2 cellular contexts compared by ENCODE assay signal in the genomic region with DNA sequence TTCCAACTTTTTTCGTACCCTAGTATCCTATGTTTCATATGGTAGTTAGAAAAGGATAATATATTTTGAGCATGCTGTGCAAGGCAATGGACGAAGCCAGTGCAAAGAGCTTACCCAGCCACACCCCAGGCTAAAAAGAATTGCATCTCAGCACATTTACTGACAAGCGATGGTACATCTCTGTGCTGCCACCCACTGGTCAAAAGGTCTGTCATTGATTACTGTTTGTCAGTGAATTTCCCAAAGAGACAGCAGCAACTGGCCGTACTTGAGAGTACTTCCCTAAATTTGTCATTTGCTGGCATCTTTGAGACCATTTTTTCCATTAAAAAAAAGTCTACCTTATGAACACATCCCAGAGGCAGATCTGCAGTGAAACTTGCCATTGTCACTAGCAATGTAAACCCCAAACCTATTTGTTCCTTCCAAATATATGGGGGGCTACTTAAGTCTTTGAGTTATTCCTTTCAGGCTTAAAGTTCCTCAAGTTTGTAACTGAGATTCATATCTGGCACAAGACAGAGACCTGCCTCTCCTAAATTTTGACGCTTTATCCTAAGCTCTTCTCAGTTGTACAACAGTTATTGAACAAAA.
TF ChIP-seq lines count a peak whose summit lies in the region.

No MANE protein-coding gene starts in this region.

TF ChIP-seq in SK-N-SH, 30 proteins besides CTCF, POLR2A, EP300 and RAD21 (continued from another document):
- TF ChIP-seq, protein P1, sequence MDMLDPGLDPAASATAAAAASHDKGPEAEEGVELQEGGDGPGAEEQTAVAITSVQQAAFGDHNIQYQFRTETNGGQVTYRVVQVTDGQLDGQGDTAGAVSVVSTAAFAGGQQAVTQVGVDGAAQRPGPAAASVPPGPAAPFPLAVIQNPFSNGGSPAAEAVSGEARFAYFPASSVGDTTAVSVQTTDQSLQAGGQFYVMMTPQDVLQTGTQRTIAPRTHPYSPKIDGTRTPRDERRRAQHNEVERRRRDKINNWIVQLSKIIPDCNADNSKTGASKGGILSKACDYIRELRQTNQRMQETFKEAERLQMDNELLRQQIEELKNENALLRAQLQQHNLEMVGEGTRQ (IDR thresholded peaks at IDR 0.05; ENCODE audit: borderline replicate concordance, low read depth, low read length), result no peak
- no peak for TF ChIP-seq RFX5 (IDR thresholded peaks at IDR 0.05; ENCODE audit: low read length)
- TF ChIP-seq FOSL2 (IDR thresholded peaks at IDR 0.05; ENCODE audit: borderline replicate concordance, low read depth), result no peak

TF ChIP-seq in SK-N-SH treated with all-trans-retinoic acid at 6 μM for 48 hours, 23 proteins besides CTCF, POLR2A, EP300 and RAD21 (continued from another document):
- TF ChIP-seq, protein P2, sequence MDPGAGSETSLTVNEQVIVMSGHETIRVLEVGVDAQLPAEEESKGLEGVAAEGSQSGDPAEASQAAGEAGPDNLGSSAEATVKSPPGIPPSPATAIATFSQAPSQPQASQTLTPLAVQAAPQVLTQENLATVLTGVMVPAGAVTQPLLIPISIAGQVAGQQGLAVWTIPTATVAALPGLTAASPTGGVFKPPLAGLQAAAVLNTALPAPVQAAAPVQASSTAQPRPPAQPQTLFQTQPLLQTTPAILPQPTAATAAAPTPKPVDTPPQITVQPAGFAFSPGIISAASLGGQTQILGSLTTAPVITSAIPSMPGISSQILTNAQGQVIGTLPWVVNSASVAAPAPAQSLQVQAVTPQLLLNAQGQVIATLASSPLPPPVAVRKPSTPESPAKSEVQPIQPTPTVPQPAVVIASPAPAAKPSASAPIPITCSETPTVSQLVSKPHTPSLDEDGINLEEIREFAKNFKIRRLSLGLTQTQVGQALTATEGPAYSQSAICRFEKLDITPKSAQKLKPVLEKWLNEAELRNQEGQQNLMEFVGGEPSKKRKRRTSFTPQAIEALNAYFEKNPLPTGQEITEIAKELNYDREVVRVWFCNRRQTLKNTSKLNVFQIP (CRISPR knock-in tag; IDR thresholded peaks at IDR 0.05; ENCODE audit: borderline replicate concordance, low read depth), result no peak
- TF ChIP-seq ZFP30 (CRISPR knock-in tag; IDR thresholded peaks at IDR 0.05), result no peak
- TF ChIP-seq ZNF565 (CRISPR knock-in tag; conservative IDR thresholded peaks at IDR 0.05; ENCODE audit: low read depth), result no peak
